ENCODE assay signal across 1 cellular context in the genomic region with DNA sequence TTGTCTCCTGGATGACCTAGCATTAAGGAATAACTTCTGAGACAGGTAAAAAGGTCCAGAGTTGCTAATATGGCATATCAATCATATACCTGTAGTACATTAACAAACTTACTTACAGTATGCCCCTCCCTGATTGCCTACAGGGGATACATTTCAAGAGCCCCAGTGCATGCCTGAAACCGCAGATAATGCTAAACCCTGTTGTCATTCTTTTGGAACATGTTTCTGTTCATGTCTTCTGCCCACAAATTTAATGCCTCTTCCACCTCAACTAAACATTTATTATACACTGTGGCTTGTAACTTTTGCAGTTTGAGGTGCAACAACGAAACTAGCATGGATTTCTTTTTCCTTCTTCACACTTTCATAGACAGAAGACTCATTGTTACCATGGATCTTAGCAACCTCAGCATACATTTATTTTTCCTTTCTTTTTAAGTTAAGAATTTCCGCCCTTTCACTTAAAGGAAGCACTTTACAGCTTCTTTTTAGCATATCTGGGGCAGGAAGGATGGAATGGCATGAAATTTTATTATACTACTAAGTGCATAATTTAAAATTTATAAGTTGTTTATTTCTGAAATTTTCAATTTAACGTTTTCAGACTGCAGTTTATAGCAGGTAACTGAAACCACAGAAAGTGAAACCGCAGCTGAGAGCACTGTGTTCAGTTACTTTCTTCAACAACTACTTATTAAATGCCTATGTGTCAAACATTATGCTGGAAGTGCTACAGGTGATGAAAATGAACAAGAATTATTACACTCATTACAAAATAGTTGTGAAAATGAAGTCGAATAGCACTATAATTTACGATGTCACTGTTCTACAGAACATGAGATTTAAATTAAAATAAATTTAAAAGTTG.
TF ChIP-seq lines count a peak whose summit lies in the region.

No MANE protein-coding gene starts in this region.

TF ChIP-seq in GM23338, 12 proteins besides CTCF, POLR2A, EP300 and RAD21 (continued from another document):
- TF ChIP-seq ZNF462 (CRISPR knock-in tag; IDR thresholded peaks at IDR 0.05): no peak
